Comparison of ENCODE assay signal across 8 cellular contexts in the genomic region with DNA sequence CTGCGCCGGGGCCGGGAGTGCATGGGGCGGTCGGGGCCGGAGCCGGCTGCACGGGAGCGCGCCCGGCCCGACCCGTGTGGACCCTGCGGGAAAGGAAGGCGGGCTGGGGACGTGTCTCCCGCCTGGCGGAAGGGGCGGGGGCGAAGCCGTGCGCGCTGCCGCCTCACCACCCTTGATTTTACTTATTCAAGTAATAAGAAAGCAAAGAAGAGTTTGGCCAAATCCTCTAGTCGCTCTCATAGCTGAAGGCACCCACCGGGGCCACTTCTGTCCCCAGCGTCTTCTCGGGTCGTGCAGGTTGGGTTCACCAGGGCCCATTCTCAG. TPM values are rescaled to one million over a fixed set of nuclear protein-coding genes. Genes with fewer than 3 reads are reported as not detected.
DNase-seq lines count a peak whose midpoint lies in the region; ATAC-seq lines count a peak whose summit lies in the region.

No MANE protein-coding gene starts in this region.

- WGBS in mesodermal cell (ENCODE audit: insufficient coverage in 2 of 2), 2 experiments: 0% methylated on average over 17 to 20 of the region's 29 CpGs

- H3K4me1 Mint-ChIP-seq in stimulated activated naive B cell treated with anti-CD40 and anti-IgM and Interleukin-4, amounts not matched to agents 10 μg/mL and 1 μg/mL and 100 μg/mL, for 72 hours: peaks cover 40 to 51% of the 10 kb centered on the region in 2 donors

- H3K4me3 Mint-ChIP-seq in stimulated activated naive B cell treated with anti-CD40 and anti-IgM and Interleukin-4, amounts not matched to agents 10 μg/mL and 1 μg/mL and 100 μg/mL, for 72 hours: peak overlapping the region; percentile 86 to 91

- peaks cover 36 to 54% of the 10 kb centered on the region in 2 donors for H3K36me3 Mint-ChIP-seq in stimulated activated naive B cell treated with anti-CD40 and anti-IgM and Interleukin-4, amounts not matched to agents 10 μg/mL and 1 μg/mL and 100 μg/mL, for 72 hours

- no peaks in the 10 kb centered on the region for H3K9me3 ChIP-seq in effector memory CD4-positive, alpha-beta T cell (ENCODE audit: control insufficient read depth, low read length)
- no peaks in the 10 kb centered on the region for H3K9me3 ChIP-seq in mesodermal cell (ENCODE audit: control insufficient read depth, low read length)

- peaks cover 48% of the 10 kb centered on the region for H3K4me1 ChIP-seq in effector memory CD4-positive, alpha-beta T cell (ENCODE audit: control insufficient read depth, insufficient read depth, low read length, poor library complexity, severe bottlenecking)
- peaks cover 49% of the 10 kb centered on the region for H3K4me1 ChIP-seq in mesodermal cell (ENCODE audit: control insufficient read depth, insufficient read depth, low read length, poor library complexity, severe bottlenecking)

- DNase-seq in NCI-H1694 (lab: John Stamatoyannopoulos, UW) (peak; percentile 77), NCI-H1694 treated with DMSO at 0.1 percent for 48 hours (lab: John Stamatoyannopoulos, UW) (no peak), NCI-H446 treated with DMSO at 0.1 percent for 48 hours (lab: John Stamatoyannopoulos, UW) (peak; percentile 77)
- DNase-seq in activated CD4-positive, alpha-beta T cell treated with anti-CD3 and anti-CD28 coated beads, Interleukin-2, amount 50 U/mL, for 1 hour: peak; percentile 62
- DNase-seq in effector memory CD4-positive, alpha-beta T cell: peak; percentile 54 to 63 (median 55)
- DNase-seq in stimulated activated naive B cell treated with anti-CD40 and anti-IgM and Interleukin-4, amounts not matched to agents 10 μg/mL and 1 μg/mL and 100 μg/mL, for 72 hours: peak; percentile 82

- H3K27me3 ChIP-seq in effector memory CD4-positive, alpha-beta T cell (replicated peaks; ENCODE audit: control insufficient read depth, insufficient read depth, low read length, poor library complexity, severe bottlenecking): no peaks in the 10 kb centered on the region

- H3K4me3 ChIP-seq in effector memory CD4-positive, alpha-beta T cell (ENCODE audit: insufficient read depth, low read depth, low read length, poor library complexity, severe bottlenecking): peak overlapping the region; percentile 99
- H3K4me3 ChIP-seq in mesodermal cell (ENCODE audit: extremely low read depth, insufficient read depth, low read length, poor library complexity, severe bottlenecking): peak overlapping the region; percentile 98

- peak overlapping the region; percentile 94 for H3K27ac ChIP-seq in effector memory CD4-positive, alpha-beta T cell (ENCODE audit: insufficient read depth, low read length, poor library complexity, severe bottlenecking)
- peak overlapping the region; percentile 97 for H3K27ac ChIP-seq in mesodermal cell (ENCODE audit: low read depth, low read length, severe bottlenecking)

- H3K27ac Mint-ChIP-seq in stimulated activated naive B cell treated with anti-CD40 and anti-IgM and Interleukin-4, amounts not matched to agents 10 μg/mL and 1 μg/mL and 100 μg/mL, for 72 hours: peak overlapping the region; percentile 94

- peaks cover 20% of the 10 kb centered on the region for H3K36me3 ChIP-seq in effector memory CD4-positive, alpha-beta T cell (ENCODE audit: control insufficient read depth, insufficient read depth, low read length)
- H3K36me3 ChIP-seq in mesodermal cell (ENCODE audit: control insufficient read depth, insufficient read depth, low read length): peaks cover 39% of the 10 kb centered on the region

- peak; percentile 38 for ATAC-seq in HG02840 (IDR thresholded peaks at IDR 0.05; ENCODE audit: low FRiP score, unreplicated experiment)
- ATAC-seq in stimulated activated naive B cell treated with anti-CD40 and anti-IgM and Interleukin-4, amounts not matched to agents 10 μg/mL and 1 μg/mL and 100 μg/mL, for 72 hours (replicated peaks): peak; percentile 54 to 61

- H3K27me3 Mint-ChIP-seq in stimulated activated naive B cell treated with anti-CD40 and anti-IgM and Interleukin-4, amounts not matched to agents 10 μg/mL and 1 μg/mL and 100 μg/mL, for 72 hours: no peaks in the 10 kb centered on the region

- no peaks in the 10 kb centered on the region for H3K9me3 Mint-ChIP-seq in stimulated activated naive B cell treated with anti-CD40 and anti-IgM and Interleukin-4, amounts not matched to agents 10 μg/mL and 1 μg/mL and 100 μg/mL, for 72 hours

RNA-seq across cellular contexts. Expression of gene PFN1, which starts 0.6 kb away (rescaled TPM):
- polyA plus RNA-seq in mesodermal cell (2013, experiment 1 of 2): 1,660 TPM
- polyA plus RNA-seq in mesodermal cell (2013, experiment 2 of 2): 1,258 TPM

RNA-seq across cellular contexts. Expression of gene ENO3, which starts 2.0 kb away (rescaled TPM):
- polyA plus RNA-seq in mesodermal cell (2013, experiment 1 of 2): 28.8 TPM
- polyA plus RNA-seq in mesodermal cell (2013, experiment 2 of 2): 26.2 TPM

RNA-seq across cellular contexts. Expression of gene RNF167, which starts 8.9 kb away (rescaled TPM):
- polyA plus RNA-seq in mesodermal cell (2013, experiment 1 of 2): 89.9 TPM
- polyA plus RNA-seq in mesodermal cell (2013, experiment 2 of 2): 77.0 TPM

RNA-seq across cellular contexts. Expression of gene SLC25A11, which starts 9.1 kb away (rescaled TPM):
- 52.8 TPM for polyA plus RNA-seq in mesodermal cell (2013, experiment 1 of 2)
- polyA plus RNA-seq in mesodermal cell (2013, experiment 2 of 2): 49.4 TPM

RNA-seq across cellular contexts. Expression of gene GP1BA, which starts 16.9 kb away (rescaled TPM):
- 0.26 TPM for polyA plus RNA-seq in mesodermal cell (2013, experiment 1 of 2)
- 0.15 TPM for polyA plus RNA-seq in mesodermal cell (2013, experiment 2 of 2)
